Comparison of ENCODE assay signal across 9 cellular contexts in genomic region chr12:51953011-51953568, GRCh38. TPM values are rescaled to one million over a fixed set of nuclear protein-coding genes. Genes with fewer than 3 reads are reported as not detected.
DNase-seq lines count a peak whose midpoint lies in the region; ATAC-seq, FAIRE-seq and TF ChIP-seq lines count a peak whose summit lies in the region.
"Had no signal": no experiment of that assay in that cellular context is flagged by ENCODE, and none has a peak within 500 bp of the region (broad histone marks: within the 10 kb centered on the region; RNA-seq: fewer than 3 reads in every experiment).

No MANE protein-coding gene starts in this region.

- peak overlapping the region; percentile 90 for H3K23ac ChIP-seq in IMR-90 (ENCODE audit: low read depth, low read length)

- H3K4me1 ChIP-seq in ACC112 (ENCODE audit: control insufficient read depth, insufficient read depth, low read length, unreplicated experiment) (peaks cover 22% of the 10 kb centered on the region), IMR-90 (ENCODE audit: control insufficient read depth, insufficient read depth, low read length) (peaks cover 9% of the 10 kb centered on the region)
- peaks cover 16 to 20% of the 10 kb centered on the region in 2 donors for H3K4me1 ChIP-seq in naive thymus-derived CD4-positive, alpha-beta T cell (ENCODE audit: control insufficient read depth in 2 of 2, insufficient read depth in 2 of 2, low read length in 2 of 2)

- in situ Hi-C loops in IMR-90 (cut with MboI; ENCODE audit: low sequenced_read_pairs): no loop called here

- H3K4me1 Mint-ChIP-seq in naive thymus-derived CD4-positive, alpha-beta T cell: peaks cover 25 to 56% (median 46%) of the 10 kb centered on the region in 7 donors

- ATAC-seq in IMR-90 (ENCODE audit: low read depth) (no peak), GM18505 (IDR thresholded peaks at IDR 0.05; ENCODE audit: unreplicated experiment) (no peak), HG03354 (IDR thresholded peaks at IDR 0.05; ENCODE audit: poor library complexity, severe bottlenecking, unreplicated experiment) (no peak)
- ATAC-seq in naive thymus-derived CD4-positive, alpha-beta T cell: no peak

- peak overlapping the region in 1 of 2 experiments; percentile 57; a peak in 1 of 4 replicates for H4K8ac ChIP-seq in IMR-90 (ENCODE audit: low read depth in 2 of 2, low read length in 2 of 2)

- H3K9me3 ChIP-seq in IMR-90 (ENCODE audit: control insufficient read depth, insufficient read depth, low read length): no peaks in the 10 kb centered on the region
- no peaks in the 10 kb centered on the region for H3K9me3 ChIP-seq in naive thymus-derived CD4-positive, alpha-beta T cell (ENCODE audit: control insufficient read depth in 2 of 3, low read length in 3 of 3)

- CTCF ChIA-PET in IMR-90 (lab: Yijun Ruan, JAX): interaction anchor here (1.0 kb wide), 1 partner anchor 18 kb away, joined by 3 read pairs; no protein-coding TSS in a partner anchor
- CTCF ChIA-PET in naive thymus-derived CD4-positive, alpha-beta T cell (lab: Charles Lee): interaction anchor here (0.6 kb wide), 1 partner anchor 28 kb away, joined by 3 read pairs; no protein-coding TSS in a partner anchor

- no peak overlapping the region for H3K18ac ChIP-seq in IMR-90 (ENCODE audit: low read depth, low read length)

- POLR2A ChIA-PET in IMR-90 (lab: Charles Lee; ENCODE audit: unreplicated experiment): no interaction called here
- POLR2A ChIA-PET in naive thymus-derived CD4-positive, alpha-beta T cell (lab: Charles Lee): no interaction called here

- H3K27ac Mint-ChIP-seq in naive thymus-derived CD4-positive, alpha-beta T cell: peak overlapping the region in 8 of 9 donors; percentile 21 to 86 (median 74)

- dilution Hi-C loops in IMR-90 (cut with HindIII; ENCODE audit: low sequenced_read_pairs, unreplicated experiment): loop anchor here (25.0 kb wide), 1 partner anchor 91 kb away; no protein-coding TSS in a partner anchor

- no CpG with 5 or more reads among the region's 11 CpGs for WGBS in IMR-90 (ENCODE audit: extremely low coverage in 2 of 2, insufficient read length in 1 of 2), 2 experiments

- peak overlapping the region; percentile 64 for H3K9ac ChIP-seq in IMR-90 (ENCODE audit: low read depth, low read length)

- H2AK5ac ChIP-seq in IMR-90 (ENCODE audit: low read depth, low read length): peak overlapping the region; percentile 56

- no peak overlapping the region for H3K56ac ChIP-seq in IMR-90 (ENCODE audit: extremely low read depth, insufficient read depth, low read length)

- H3K36me3 ChIP-seq in ACC112 (ENCODE audit: insufficient read depth, low read length): no peaks in the 10 kb centered on the region
- H3K36me3 ChIP-seq in IMR-90 (ENCODE audit: control insufficient read depth, insufficient read depth, low read length): no peaks in the 10 kb centered on the region
- H3K36me3 ChIP-seq in naive thymus-derived CD4-positive, alpha-beta T cell (ENCODE audit: control insufficient read depth in 2 of 3, insufficient read depth in 3 of 3, low read length in 3 of 3): peaks cover 0 to 5% (median 0%) of the 10 kb centered on the region in 3 experiments

- no peak overlapping the region for H2BK15ac ChIP-seq in IMR-90 (ENCODE audit: low read depth, low read length)

- H2BK20ac ChIP-seq in IMR-90 (ENCODE audit: low read depth, low read length): no peak overlapping the region

- H3K4me2 ChIP-seq in IMR-90 (ENCODE audit: low read depth, low read length): peak overlapping the region; percentile 92

- TF ChIP-seq RAD21 in IMR-90 (IDR thresholded peaks at IDR 0.05; ENCODE audit: low read length): no peak

- H3K27me3 ChIP-seq in ACC112 (ENCODE audit: insufficient read depth, low read length) (no peaks in the 10 kb centered on the region), IMR-90 (ENCODE audit: control insufficient read depth, insufficient read depth, low read length) (peaks cover 15% of the 10 kb centered on the region)
- no peaks in the 10 kb centered on the region for H3K27me3 ChIP-seq in naive thymus-derived CD4-positive, alpha-beta T cell (ENCODE audit: control insufficient read depth in 2 of 2, insufficient read depth in 2 of 2, low read length in 2 of 2)

- H3K27ac ChIP-seq in ACC112 (ENCODE audit: low read depth, low read length) (no peak overlapping the region), IMR-90 (ENCODE audit: insufficient read depth, low read length) (0 out of 2 replicates have a peak overlapping the region, but pooled peaks have one; percentile 4)
- H3K27ac ChIP-seq in naive thymus-derived CD4-positive, alpha-beta T cell (ENCODE audit: low read depth, low read length): peak overlapping the region; percentile 45

- H3K9me3 Mint-ChIP-seq in naive thymus-derived CD4-positive, alpha-beta T cell: peaks cover 0 to 2% (median 0%) of the 10 kb centered on the region in 11 donors

- no peak overlapping the region for H4K91ac ChIP-seq in IMR-90 (ENCODE audit: insufficient read depth, low read depth, low read length)

- no peak for TF ChIP-seq CTCF in IMR-90 (conservative IDR thresholded peaks at IDR 0.05; ENCODE audit: low read depth, low read length)

- BruUV-seq in IMR-90 (replicated peaks; lab: Mats Ljungman, UMichigan): no TSS peak

- peaks cover 0 to 53% (median 0%) of the 10 kb centered on the region in 5 donors for H3K27me3 Mint-ChIP-seq in naive thymus-derived CD4-positive, alpha-beta T cell

- no peak for DNase-seq in IMR-90
- peak; percentile 56 for DNase-seq in cerebellar cortex (ENCODE audit: low spot score)
- no peak for DNase-seq in naive thymus-derived CD4-positive, alpha-beta T cell
- DNase-seq in GM19239 (ENCODE audit: insufficient read length, low spot score): no peak
- DNase-seq in germinal center (ENCODE audit: low spot score): no peak
- DNase-seq: NCI-H510A treated with DMSO at 0.1 percent for 48 hours had no signal

- H3K79me1 ChIP-seq in IMR-90 (ENCODE audit: low read depth in 1 of 2, low read length in 2 of 2): peaks cover 35 to 57% of the 10 kb centered on the region in 2 experiments

- H4K5ac ChIP-seq in IMR-90 (ENCODE audit: low read depth, low read length): no peak overlapping the region

- H2BK5ac ChIP-seq in IMR-90 (ENCODE audit: low read depth, low read length, poor library complexity, severe bottlenecking): no peak overlapping the region

- H4K20me1 ChIP-seq in IMR-90 (ENCODE audit: insufficient read depth, low read length): peaks cover 35% of the 10 kb centered on the region

- TF ChIP-seq POLR2A in IMR-90 (IDR thresholded peaks at IDR 0.05; ENCODE audit: low read depth, low read length): no peak
- no peak for TF ChIP-seq POLR2A in GM18505 (IDR thresholded peaks at IDR 0.05; ENCODE audit: borderline replicate concordance, extremely low read depth, insufficient read depth, insufficient read length)

- peak overlapping the region; percentile 74; the same call in 1 of the 2 replicates for H3K14ac ChIP-seq in IMR-90 (replicated peaks; ENCODE audit: low read depth, low read length)

- peaks cover 5% of the 10 kb centered on the region for H3K9me1 ChIP-seq in IMR-90 (ENCODE audit: insufficient read depth, low read length)

- peak overlapping the region; percentile 43 for H3K4ac ChIP-seq in IMR-90 (ENCODE audit: low read depth, low read length)

- peak overlapping the region; percentile 71 to 90 (median 80) for H3K4me3 Mint-ChIP-seq in naive thymus-derived CD4-positive, alpha-beta T cell

- H3K36me3 Mint-ChIP-seq in naive thymus-derived CD4-positive, alpha-beta T cell: peaks cover 0 to 5% (median 0%) of the 10 kb centered on the region in 5 donors

- peak overlapping the region; percentile 96 for H3K4me3 ChIP-seq in ACC112 (ENCODE audit: low read depth, low read length)
- H3K4me3 ChIP-seq in IMR-90 (ENCODE audit: insufficient read depth, low read depth, low read length): peak overlapping the region; percentile 48
- H3K4me3 ChIP-seq in naive thymus-derived CD4-positive, alpha-beta T cell (ENCODE audit: low read length): peak overlapping the region; percentile 11

- FAIRE-seq in GM19239 (lab: Jason Lieb, UNC): no peak

- intact Hi-C loops in IMR-90 (cut with micrococcal nuclease): no loop called here
- intact Hi-C loops in naive thymus-derived CD4-positive, alpha-beta T cell (cut with micrococcal nuclease): loop anchor here (5.0 to 10.0 kb wide), 2 partner anchors 128 to 1054 kb away; partner anchors contain the start of gene EIF4B (in 1 of the 2)

- H2BK120ac ChIP-seq in IMR-90 (ENCODE audit: low read depth, low read length): no peak overlapping the region

- H2AFZ ChIP-seq in ACC112 (ENCODE audit: low read length, unreplicated experiment): no peak overlapping the region
- no peak overlapping the region for H2AFZ ChIP-seq in IMR-90 (replicated peaks; ENCODE audit: low read length, poor library complexity)

- H3K79me2 ChIP-seq in ACC112 (ENCODE audit: control insufficient read depth, insufficient read depth, low read length, unreplicated experiment): peaks cover 61% of the 10 kb centered on the region

- H2AK9ac ChIP-seq in IMR-90 (replicated peaks; ENCODE audit: low read depth, low read length, poor library complexity): no peak overlapping the region

TF ChIP-seq in IMR-90, 13 proteins besides CTCF, POLR2A, EP300 and RAD21 (continues in another document):
- TF ChIP-seq MAFK (IDR thresholded peaks at IDR 0.05; ENCODE audit: low read depth, low read length): no peak

RNA-seq across cellular contexts. Expression of gene ACVR1B, which starts 1.6 kb away (rescaled TPM):
- total RNA-seq in IMR-90 (2012; rRNA removed): 5.7 and 5.8 TPM in 2 replicates
- 12.1 and 13.6 TPM in 2 replicates for polyA plus RNA-seq in IMR-90 (2012; rRNA removed)
- polyA plus RNA-seq in IMR-90 (2012; cell fraction: cytosol; rRNA removed): 9.7 and 10.3 TPM in 2 replicates
- 10.9 and 17.0 TPM in 2 replicates for polyA plus RNA-seq in IMR-90 (2012; cell fraction: nucleus; rRNA removed; ENCODE audit: low replicate concordance)
- 10 to 100 TPM in 4 of 5 experiments, 1 to 10 TPM in 1; 4.9 to 14.8 (median 14.2) TPM for total RNA-seq in naive thymus-derived CD4-positive, alpha-beta T cell
- 1 to 10 TPM; 2.5 to 2.9 TPM for polyA plus RNA-seq in naive thymus-derived CD4-positive, alpha-beta T cell

RNA-seq across cellular contexts. Expression of gene ACVRL1, which starts 45.8 kb away (rescaled TPM):
- 5.8 and 7.5 TPM in 2 replicates for total RNA-seq in IMR-90 (2012; rRNA removed)
- 6.4 and 8.0 TPM in 2 replicates for polyA plus RNA-seq in IMR-90 (2012; rRNA removed)
- 4.5 and 11.0 TPM in 2 replicates for polyA plus RNA-seq in IMR-90 (2012; cell fraction: cytosol; rRNA removed)
- 17.2 and 26.4 TPM in 2 replicates for polyA plus RNA-seq in IMR-90 (2012; cell fraction: nucleus; rRNA removed; ENCODE audit: low replicate concordance)
- total RNA-seq in naive thymus-derived CD4-positive, alpha-beta T cell: under 1 TPM in 2 of 5 experiments, not detected in 3; 0.64 to 0.70 TPM
- not detected for polyA plus RNA-seq in naive thymus-derived CD4-positive, alpha-beta T cell

RNA-seq across cellular contexts. Expression of gene TAMALIN, which starts 53.7 kb away (rescaled TPM):
- 2.5 and 2.7 TPM in 2 replicates for total RNA-seq in IMR-90 (2012; rRNA removed)
- polyA plus RNA-seq in IMR-90 (2012; rRNA removed): 5.3 and 5.9 TPM in 2 replicates
- polyA plus RNA-seq in IMR-90 (2012; cell fraction: cytosol; rRNA removed): 6.4 and 9.7 TPM in 2 replicates
- 20.2 and 22.8 TPM in 2 replicates for polyA plus RNA-seq in IMR-90 (2012; cell fraction: nucleus; rRNA removed; ENCODE audit: low replicate concordance)
- total RNA-seq in naive thymus-derived CD4-positive, alpha-beta T cell: 100 to 1,000 TPM in 2 of 5 experiments, 10 to 100 TPM in 2, 1 to 10 TPM in 1; 5.6 to 501 (median 33.7) TPM
- 1 to 10 TPM; 1.1 to 1.3 TPM for polyA plus RNA-seq in naive thymus-derived CD4-positive, alpha-beta T cell

Comparison
In these comparisons a context has a peak if more than half of its experiments do, and no peak if none do; other contexts are left out.
1. H3K4me3 ChIP-seq: peak in every context shown above with its lines; median percentile 96 in ACC112; 48 in IMR-90; 11 in naive thymus-derived CD4-positive, alpha-beta T cell.